In the genomic region with DNA sequence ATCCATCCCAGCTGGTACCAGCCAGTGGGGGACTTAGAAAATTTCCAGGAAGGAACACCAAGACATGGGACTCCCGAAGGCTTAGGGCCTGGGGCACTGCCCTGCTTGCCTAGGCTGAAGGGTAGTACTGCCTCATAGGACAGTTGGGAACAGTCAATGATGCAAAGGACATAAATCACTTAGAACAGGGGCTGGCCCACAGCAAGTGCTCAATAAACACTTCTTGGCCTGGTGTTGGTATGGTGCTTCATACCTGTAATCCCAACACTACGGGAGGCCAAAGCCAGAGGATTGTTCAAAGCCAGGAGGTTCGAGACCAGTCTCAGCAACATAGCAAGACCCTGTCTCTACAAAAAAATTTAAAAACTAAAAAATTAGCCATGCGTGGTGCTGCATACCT, we compare ENCODE assay signal across 16 cellular contexts. TPM values are rescaled to one million over a fixed set of nuclear protein-coding genes. Genes with fewer than 3 reads are reported as not detected.
"Had no signal": no experiment of that assay in that cellular context is flagged by ENCODE, and none has a peak within 500 bp of the region (broad histone marks: within the 10 kb centered on the region; RNA-seq: fewer than 3 reads in every experiment).

No MANE protein-coding gene starts in this region.

- H3K27ac ChIP-seq: cardiac muscle cell, left lung, SJSA1 had no signal

- H3K9me3 Mint-ChIP-seq: activated CD4-positive, alpha-beta memory T cell treated with anti-CD3 and anti-CD28 coated beads for 36 hours; activated T-helper 1 cell treated with anti-CD3 and anti-CD28 coated beads, Interleukin-12 subunit alpha, Interleukin-12 subunit beta, Interleukin-2, Interleukin-4 antibody, amounts not matched to agents 30 ng/mL and 10 ng/mL and 1 ng/mL, durations not matched to agents 14 hours and 24 hours and 36 hours; naive thymus-derived CD4-positive, alpha-beta T cell; stimulated activated naive CD8-positive, alpha-beta T cell treated with anti-CD3 and anti-CD28 coated beads, Interleukin-15, amount 100 ng/mL, for 72 hours had no signal

- ATAC-seq: activated CD4-positive, CD25-positive, alpha-beta regulatory T cell treated with anti-CD3 and anti-CD28 coated beads, Interleukin-2, amount 50 U/mL, for 24 hours; esophagus mucosa; left lung; naive thymus-derived CD4-positive, alpha-beta T cell; sciatic nerve; stimulated activated naive CD8-positive, alpha-beta T cell treated with anti-CD3 and anti-CD28 coated beads, Interleukin-15, amount 100 ng/mL, for 72 hours had no signal

- H3K27ac Mint-ChIP-seq: activated CD4-positive, alpha-beta memory T cell treated with anti-CD3 and anti-CD28 coated beads for 36 hours; activated T-helper 1 cell treated with anti-CD3 and anti-CD28 coated beads, Interleukin-12 subunit alpha, Interleukin-12 subunit beta, Interleukin-2, Interleukin-4 antibody, amounts not matched to agents 30 ng/mL and 10 ng/mL and 1 ng/mL, durations not matched to agents 14 hours and 24 hours and 36 hours; stimulated activated naive CD8-positive, alpha-beta T cell treated with anti-CD3 and anti-CD28 coated beads, Interleukin-15, amount 100 ng/mL, for 72 hours had no signal

- H3K4me3 ChIP-seq: cardiac muscle cell, left lung, SJSA1, upper lobe of left lung had no signal

- H3K27me3 Mint-ChIP-seq: activated CD4-positive, alpha-beta memory T cell treated with anti-CD3 and anti-CD28 coated beads for 36 hours; naive thymus-derived CD4-positive, alpha-beta T cell; stimulated activated naive CD8-positive, alpha-beta T cell treated with anti-CD3 and anti-CD28 coated beads, Interleukin-15, amount 100 ng/mL, for 72 hours had no signal

- DNase-seq: activated CD4-positive, alpha-beta memory T cell treated with anti-CD3 and anti-CD28 coated beads for 36 hours; activated CD8-positive, alpha-beta memory T cell treated with anti-CD3 and anti-CD28 coated beads, Interleukin-2, amount 50 U/mL, for 48 hours; left lung; mammary epithelial cell; naive thymus-derived CD4-positive, alpha-beta T cell; stimulated activated naive CD8-positive, alpha-beta T cell treated with anti-CD3 and anti-CD28 coated beads, Interleukin-15, amount 100 ng/mL, for 72 hours; SW 1271; T-helper 9 cell; upper lobe of left lung had no signal

- H3K27me3 ChIP-seq: cardiac muscle cell, left lung, SJSA1, upper lobe of left lung had no signal

- H3K4me3 Mint-ChIP-seq: activated CD4-positive, alpha-beta memory T cell treated with anti-CD3 and anti-CD28 coated beads for 36 hours; activated T-helper 1 cell treated with anti-CD3 and anti-CD28 coated beads, Interleukin-12 subunit alpha, Interleukin-12 subunit beta, Interleukin-2, Interleukin-4 antibody, amounts not matched to agents 30 ng/mL and 10 ng/mL and 1 ng/mL, durations not matched to agents 14 hours and 24 hours and 36 hours; stimulated activated naive CD8-positive, alpha-beta T cell treated with anti-CD3 and anti-CD28 coated beads, Interleukin-15, amount 100 ng/mL, for 72 hours had no signal

- H3K9me3 ChIP-seq: left lung, upper lobe of left lung had no signal

RNA-seq across cellular contexts. Expression of gene S1PR5, which starts 19.9 kb away (rescaled TPM):
- total RNA-seq: activated T-helper 1 cell treated with anti-CD3 and anti-CD28 coated beads, Interleukin-12 subunit alpha, Interleukin-12 subunit beta, Interleukin-2, Interleukin-4 antibody, amounts not matched to agents 30 ng/mL and 10 ng/mL and 1 ng/mL, durations not matched to agents 14 hours and 24 hours and 36 hours; pulmonary artery endothelial cell had no signal
